Comparison of ENCODE assay signal across 9 cellular contexts in genomic region chr9:136902259-136902821, GRCh38. TPM values are rescaled to one million over a fixed set of nuclear protein-coding genes. Genes with fewer than 3 reads are reported as not detected.
DNase-seq lines count a peak whose midpoint lies in the region; ATAC-seq, FAIRE-seq and TF ChIP-seq lines count a peak whose summit lies in the region.
"Had no signal": no experiment of that assay in that cellular context is flagged by ENCODE, and none has a peak within 500 bp of the region (broad histone marks: within the 10 kb centered on the region; RNA-seq: fewer than 3 reads in every experiment).

No MANE protein-coding gene starts in this region.

- peak; percentile 91 for DNase-seq in COLO829 (ENCODE audit: low spot score)
- DNase-seq in RPMI8226 = peak; percentile 80
- peak; percentile 90 for DNase-seq in activated naive CD8-positive, alpha-beta T cell treated with anti-CD3 and anti-CD28 coated beads for 36 hours
- DNase-seq in kidney = peak; percentile 94
- DNase-seq in stimulated activated CD4-positive, alpha-beta T cell treated with anti-CD3 and anti-CD28 coated beads, TNF-alpha, amount 100 ng/mL, for 1 hour (ENCODE audit: low read depth in 3 of 3, low spot score in 1 of 3) = peak; percentile 71 to 78 (median 74)
- no peak for DNase-seq in cerebellar cortex (ENCODE audit: low spot score)

- no peak for FAIRE-seq in kidney (lab: Jason Lieb, UNC)

- peak overlapping the region in 1 of 2 donors; percentile 11 for H3K4me3 ChIP-seq in kidney (ENCODE audit: low read length in 2 of 2)

- peak overlapping the region; percentile 15 to 55 for H3K9ac ChIP-seq in kidney (ENCODE audit: low read length in 2 of 2)

- ATAC-seq in GM21737 (IDR thresholded peaks at IDR 0.05; ENCODE audit: unreplicated experiment) = peak; percentile 58
- no peak for ATAC-seq in GM19397 (IDR thresholded peaks at IDR 0.05; ENCODE audit: unreplicated experiment)

- TF ChIP-seq CTCF in kidney (IDR thresholded peaks at IDR 0.05; ENCODE audit: borderline replicate concordance, extremely low read depth, insufficient read depth) = no peak

- peaks cover 38% of the 10 kb centered on the region for H3K36me3 Mint-ChIP-seq in activated naive CD8-positive, alpha-beta T cell treated with anti-CD3 and anti-CD28 coated beads for 36 hours

- intact Hi-C loops in kidney (cut with DNase I) = no loop called here

- peak overlapping the region; percentile 56 for H3K4me3 Mint-ChIP-seq in activated naive CD8-positive, alpha-beta T cell treated with anti-CD3 and anti-CD28 coated beads for 36 hours

- H3K4me1 Mint-ChIP-seq in activated naive CD8-positive, alpha-beta T cell treated with anti-CD3 and anti-CD28 coated beads for 36 hours = peaks cover 28% of the 10 kb centered on the region

- H3K27me3 Mint-ChIP-seq in activated naive CD8-positive, alpha-beta T cell treated with anti-CD3 and anti-CD28 coated beads for 36 hours = no peaks in the 10 kb centered on the region

- H3K36me3 ChIP-seq in kidney (ENCODE audit: control insufficient read depth in 1 of 2, insufficient read depth in 2 of 2, low read length in 2 of 2) = peaks cover 7 to 20% of the 10 kb centered on the region in 2 donors

- no peaks in the 10 kb centered on the region for H3K9me3 ChIP-seq in kidney (ENCODE audit: control insufficient read depth in 1 of 2, low read length in 2 of 2)

- H3K27ac ChIP-seq in kidney (ENCODE audit: low read depth in 2 of 2, low read length in 2 of 2) = peak overlapping the region; percentile 59 to 91

- peak overlapping the region; percentile 99 for H3K27ac Mint-ChIP-seq in activated naive CD8-positive, alpha-beta T cell treated with anti-CD3 and anti-CD28 coated beads for 36 hours

- no peaks in the 10 kb centered on the region for H3K9me3 Mint-ChIP-seq in activated naive CD8-positive, alpha-beta T cell treated with anti-CD3 and anti-CD28 coated beads for 36 hours

- peaks cover 10 to 20% of the 10 kb centered on the region in 2 donors for H3K4me1 ChIP-seq in kidney (ENCODE audit: control insufficient read depth in 1 of 2, insufficient read depth in 1 of 2, low read depth in 1 of 2, low read length in 2 of 2)

RNA-seq across cellular contexts. Expression of gene TRAF2, which starts 16.0 kb away (rescaled TPM):
- 10 to 100 TPM; 38.8 to 45.8 TPM for total RNA-seq in activated naive CD8-positive, alpha-beta T cell treated with anti-CD3 and anti-CD28 coated beads for 36 hours
- 16.9 TPM for total RNA-seq in kidney
- polyA plus RNA-seq in kidney (ENCODE audit: insufficient read depth, low read depth, low replicate concordance) = 11.4 TPM

RNA-seq across cellular contexts. Expression of gene EDF1, which starts 36.2 kb away (rescaled TPM):
- total RNA-seq in activated naive CD8-positive, alpha-beta T cell treated with anti-CD3 and anti-CD28 coated beads for 36 hours = 100 to 1,000 TPM; 276 to 284 TPM
- total RNA-seq in kidney = 316 TPM
- 888 TPM for polyA plus RNA-seq in kidney (ENCODE audit: insufficient read depth, low read depth, low replicate concordance)

RNA-seq across cellular contexts. Expression of gene FBXW5, which starts 42.2 kb away (rescaled TPM):
- total RNA-seq in activated naive CD8-positive, alpha-beta T cell treated with anti-CD3 and anti-CD28 coated beads for 36 hours = 10 to 100 TPM; 55.6 to 59.3 TPM
- total RNA-seq in kidney = 97.2 TPM
- 92.5 TPM for polyA plus RNA-seq in kidney (ENCODE audit: insufficient read depth, low read depth, low replicate concordance)

RNA-seq across cellular contexts. Expression of gene C8G, which starts 42.7 kb away (rescaled TPM):
- total RNA-seq in activated naive CD8-positive, alpha-beta T cell treated with anti-CD3 and anti-CD28 coated beads for 36 hours = under 1 TPM in 1 of 2 experiments, not detected in 1; 0.90 TPM
- total RNA-seq in kidney = 1.9 TPM
- polyA plus RNA-seq in kidney (ENCODE audit: insufficient read depth, low read depth, low replicate concordance) = 2.1 TPM

RNA-seq across cellular contexts. Expression of gene LCN12, which starts 49.7 kb away (rescaled TPM):
- 1 to 10 TPM in 1 of 2 experiments, under 1 TPM in 1; 0.84 to 1.2 TPM for total RNA-seq in activated naive CD8-positive, alpha-beta T cell treated with anti-CD3 and anti-CD28 coated beads for 36 hours
- 42.9 TPM for total RNA-seq in kidney
- polyA plus RNA-seq in kidney (ENCODE audit: insufficient read depth, low read depth, low replicate concordance) = 35.5 TPM
- total RNA-seq: HT1080 had no signal
